8 cellular contexts compared by ENCODE assay signal in the genomic region with DNA sequence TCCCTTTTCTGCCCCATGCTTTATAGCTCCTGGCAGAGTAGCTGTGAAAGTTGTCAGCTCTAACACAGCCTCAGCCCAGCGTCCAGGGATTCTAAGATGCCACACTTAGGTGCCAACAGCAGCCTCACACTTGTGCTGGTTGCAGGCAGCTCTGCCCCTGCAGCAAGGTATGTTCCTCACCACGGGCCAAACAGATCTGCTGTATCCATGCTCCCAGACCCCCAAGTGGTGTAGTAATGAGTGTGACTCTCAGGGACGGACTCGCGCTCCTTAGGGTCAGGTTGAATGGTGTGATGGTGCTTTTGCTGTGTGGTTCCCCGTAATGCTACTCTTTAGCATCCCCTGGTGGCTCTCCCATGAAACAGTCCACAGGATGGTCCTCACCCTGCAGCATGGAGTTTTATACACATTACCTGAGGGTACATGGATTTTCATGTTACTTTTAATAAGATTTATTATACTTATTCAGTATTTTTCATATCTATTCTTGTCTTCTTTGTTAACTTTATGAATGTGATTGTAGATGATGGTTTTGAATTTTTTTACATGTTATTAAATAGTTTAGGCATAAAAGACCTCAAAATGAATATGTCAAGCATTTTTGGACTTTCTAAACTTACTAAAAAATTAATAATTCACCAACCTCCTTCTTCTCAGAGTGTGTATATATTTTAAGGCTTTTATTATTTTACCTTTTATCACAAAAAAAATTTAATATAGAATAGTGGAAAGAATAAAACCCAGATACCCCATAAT.
A peak's percentile ranks its signal among the peaks of the same experiment; 100 is the strongest.
DNase-seq lines count a peak whose midpoint lies in the region; ATAC-seq and TF ChIP-seq lines count a peak whose summit lies in the region.

No MANE protein-coding gene starts in this region.

- H3K4me3 ChIP-seq in LNCaP clone FGC (ENCODE audit: low read depth, low read length) = no peak overlapping the region

- peak; percentile 93 for TF ChIP-seq CTCF in LNCaP clone FGC (IDR thresholded peaks at IDR 0.05; ENCODE audit: control insufficient read depth, extremely low read depth, insufficient read depth)

- peak; percentile 83 for ATAC-seq in GM21786 (IDR thresholded peaks at IDR 0.05; ENCODE audit: unreplicated experiment)

- peak; percentile 31 to 44 for DNase-seq in NCI-H187 (lab: John Stamatoyannopoulos, UW)
- no peak for DNase-seq in NCI-H187 treated with DMSO at 0.1 percent for 48 hours (lab: John Stamatoyannopoulos, UW)
- peak; percentile 26 for DNase-seq in LNCaP clone FGC (ENCODE audit: low read depth)
- peak; percentile 65 for DNase-seq in SKM-1 treated with dmso at 0.1 percent for 144 hours (lab: John Stamatoyannopoulos, UW; ENCODE audit: unreplicated experiment)
- DNase-seq in central memory CD4-positive, alpha-beta T cell = peak; percentile 28
- DNase-seq in kidney tubule cell (ENCODE audit: low spot score) = peak; percentile 44
- peak; percentile 45 for DNase-seq in stimulated activated CD8-positive, alpha-beta memory T cell treated with anti-CD3 and anti-CD28 coated beads, Interleukin-4, amount 100 ng/mL, for 48 hours
